26 cellular contexts compared by ENCODE assay signal in genomic region chr5:176391479-176391878, GRCh38. TPM values are rescaled to one million over a fixed set of nuclear protein-coding genes. Genes with fewer than 3 reads are reported as not detected.
DNase-seq lines count a peak whose midpoint lies in the region; ATAC-seq and TF ChIP-seq lines count a peak whose summit lies in the region.
"Had no signal": no experiment of that assay in that cellular context is flagged by ENCODE, and none has a peak within 500 bp of the region (broad histone marks: within the 10 kb centered on the region; RNA-seq: fewer than 3 reads in every experiment).

No MANE protein-coding gene starts in this region.

- H3K4me3 ChIP-seq in H7 (ENCODE audit: insufficient read depth, low read depth, low read length) (no peak overlapping the region), MM.1S (ENCODE audit: low read length) (no peak overlapping the region)
- H3K4me3 ChIP-seq: hepatocyte, left lung, SK-N-MC, thoracic aorta, vagina had no signal

- peaks cover 44% of the 10 kb centered on the region for H3K79me2 ChIP-seq in MM.1S (ENCODE audit: low read length)

- peaks cover 10% of the 10 kb centered on the region; the same call in 1 of the 2 replicates for H3K4me1 ChIP-seq in MM.1S (ENCODE audit: low read length)

- H3K36me3 Mint-ChIP-seq in CD14-positive monocyte: peaks cover 26 to 60% of the 10 kb centered on the region in 2 donors
- peaks cover 35% of the 10 kb centered on the region for H3K36me3 Mint-ChIP-seq in activated naive CD8-positive, alpha-beta T cell treated with anti-CD3 and anti-CD28 coated beads, Interleukin-2, amount 50 U/mL, for 24 hours (ENCODE audit: low read depth)
- H3K36me3 Mint-ChIP-seq in naive thymus-derived CD8-positive, alpha-beta T cell: peaks cover 0 to 25% (median 0%) of the 10 kb centered on the region in 3 donors
- H3K36me3 Mint-ChIP-seq in activated CD4-positive, alpha-beta memory T cell treated with anti-CD3 and anti-CD28 coated beads, Interleukin-2, amount 10 ng/mL, durations not matched to agents 7 days and 5 days (ENCODE audit: low read depth): peaks cover 39% of the 10 kb centered on the region

- peaks cover 41% of the 10 kb centered on the region for H3K4me1 Mint-ChIP-seq in CD14-positive monocyte
- H3K4me1 Mint-ChIP-seq in activated naive CD8-positive, alpha-beta T cell treated with anti-CD3 and anti-CD28 coated beads, Interleukin-2, amount 50 U/mL, for 24 hours: peaks cover 23% of the 10 kb centered on the region
- H3K4me1 Mint-ChIP-seq in naive thymus-derived CD8-positive, alpha-beta T cell: peaks cover 11 to 30% (median 25%) of the 10 kb centered on the region in 4 donors
- peaks cover 22% of the 10 kb centered on the region for H3K4me1 Mint-ChIP-seq in activated CD4-positive, alpha-beta memory T cell treated with anti-CD3 and anti-CD28 coated beads, Interleukin-2, amount 10 ng/mL, durations not matched to agents 7 days and 5 days

- POLR2A ChIA-PET in naive thymus-derived CD8-positive, alpha-beta T cell (lab: Charles Lee): interaction anchor here (0.9 to 1.9 kb wide), 2 partner anchors 30 to 144 kb away, joined by 3 to 7 read pairs; partner anchors contain the start of gene KIAA1191
- POLR2A ChIA-PET in activated CD4-positive, alpha-beta memory T cell treated with anti-CD3 and anti-CD28 coated beads, Interleukin-2, amount 10 ng/mL, durations not matched to agents 7 days and 5 days (lab: Charles Lee): interaction anchor here (0.6 kb wide), 1 partner anchor 56 kb away, joined by 3 read pairs; no protein-coding TSS in a partner anchor

- no peaks in the 10 kb centered on the region for H3K27me3 Mint-ChIP-seq in CD14-positive monocyte (ENCODE audit: low read depth in 3 of 3)
- H3K27me3 Mint-ChIP-seq in activated naive CD8-positive, alpha-beta T cell treated with anti-CD3 and anti-CD28 coated beads, Interleukin-2, amount 50 U/mL, for 24 hours: no peaks in the 10 kb centered on the region
- no peaks in the 10 kb centered on the region for H3K27me3 Mint-ChIP-seq in naive thymus-derived CD8-positive, alpha-beta T cell
- no peaks in the 10 kb centered on the region for H3K27me3 Mint-ChIP-seq in activated CD4-positive, alpha-beta memory T cell treated with anti-CD3 and anti-CD28 coated beads, Interleukin-2, amount 10 ng/mL, durations not matched to agents 7 days and 5 days
- H3K27me3 Mint-ChIP-seq: activated CD4-positive, alpha-beta T cell treated with anti-CD3 and anti-CD28 coated beads for 36 hours; CD4-positive, CD25-positive, alpha-beta regulatory T cell; naive thymus-derived CD4-positive, alpha-beta T cell had no signal

- H3K9me2 ChIP-seq in MM.1S (replicated peaks; ENCODE audit: insufficient read depth, low read length): no peaks in the 10 kb centered on the region

- intact Hi-C loops in CD14-positive monocyte (cut with micrococcal nuclease): no loop called here

- no peak overlapping the region for H3K4me3 Mint-ChIP-seq in CD14-positive monocyte
- peak overlapping the region; percentile 96 for H3K4me3 Mint-ChIP-seq in activated naive CD8-positive, alpha-beta T cell treated with anti-CD3 and anti-CD28 coated beads, Interleukin-2, amount 50 U/mL, for 24 hours
- no peak overlapping the region for H3K4me3 Mint-ChIP-seq in naive thymus-derived CD8-positive, alpha-beta T cell
- H3K4me3 Mint-ChIP-seq in activated CD4-positive, alpha-beta memory T cell treated with anti-CD3 and anti-CD28 coated beads, Interleukin-2, amount 10 ng/mL, durations not matched to agents 7 days and 5 days: no peak overlapping the region
- H3K4me3 Mint-ChIP-seq: T-helper 1 cell treated with Interleukin-12 subunit alpha and Interleukin-12 subunit beta and Interleukin-4 antibody, amounts not matched to agents 30 μg/mL and 1 μg/mL, for 36 hours had no signal

- H3K4me2 ChIP-seq in MM.1S (ENCODE audit: low read depth, low read length): no peak overlapping the region
- H3K4me2 ChIP-seq: hepatocyte, KMS-11 had no signal

- H3K36me3 ChIP-seq in H7 (replicated peaks; ENCODE audit: control insufficient read depth, insufficient read depth, low read length) (no peaks in the 10 kb centered on the region; the same call in none of the 2 replicates), MM.1S (replicated peaks; ENCODE audit: insufficient read depth, low read length) (0 out of 2 replicates have a peak, but pooled peaks cover 3% of the 10 kb centered on the region)

- no peaks in the 10 kb centered on the region for H3K9me3 ChIP-seq in MM.1S (replicated peaks; ENCODE audit: insufficient read depth, low read length)
- H3K9me3 ChIP-seq: left lung, thoracic aorta, vagina had no signal

- H3K27ac ChIP-seq in MM.1S (ENCODE audit: low read length): no peak overlapping the region
- H3K27ac ChIP-seq: hepatocyte, KMS-11, left lung, SK-N-MC, thoracic aorta, vagina had no signal

- TF ChIP-seq CTCF in CD14-positive monocyte (IDR thresholded peaks at IDR 0.05) (no peak), MM.1S (IDR thresholded peaks at IDR 0.05; ENCODE audit: low read length) (no peak)

- CTCF ChIA-PET in activated CD4-positive, alpha-beta memory T cell treated with anti-CD3 and anti-CD28 coated beads, Interleukin-2, amount 10 ng/mL, durations not matched to agents 7 days and 5 days (lab: Charles Lee): interaction anchor here (1.1 kb wide), 1 partner anchor 56 kb away, joined by 4 read pairs; the partner anchor contains the start of gene FAF2

- H3K27me3 ChIP-seq in H7 (ENCODE audit: control insufficient read depth, insufficient read depth, low read length) (no peaks in the 10 kb centered on the region), MM.1S (replicated peaks; ENCODE audit: insufficient read depth, low read length) (no peaks in the 10 kb centered on the region)
- H3K27me3 ChIP-seq: hepatocyte, left lung, vagina had no signal

- H3K9me3 Mint-ChIP-seq in CD14-positive monocyte: no peaks in the 10 kb centered on the region
- no peaks in the 10 kb centered on the region for H3K9me3 Mint-ChIP-seq in activated naive CD8-positive, alpha-beta T cell treated with anti-CD3 and anti-CD28 coated beads, Interleukin-2, amount 50 U/mL, for 24 hours
- no peaks in the 10 kb centered on the region for H3K9me3 Mint-ChIP-seq in naive thymus-derived CD8-positive, alpha-beta T cell
- no peaks in the 10 kb centered on the region for H3K9me3 Mint-ChIP-seq in activated CD4-positive, alpha-beta memory T cell treated with anti-CD3 and anti-CD28 coated beads, Interleukin-2, amount 10 ng/mL, durations not matched to agents 7 days and 5 days
- H3K9me3 Mint-ChIP-seq: CD4-positive, CD25-positive, alpha-beta regulatory T cell; T-helper 1 cell treated with Interleukin-12 subunit alpha and Interleukin-12 subunit beta and Interleukin-4 antibody, amounts not matched to agents 30 μg/mL and 1 μg/mL, for 36 hours had no signal

- H2AFZ ChIP-seq in MM.1S (ENCODE audit: low read length): no peak overlapping the region
- H2AFZ ChIP-seq: hepatocyte had no signal

- H3K27ac Mint-ChIP-seq in CD14-positive monocyte: peak overlapping the region in 6 of 7 donors; percentile 5 to 72 (median 54)
- H3K27ac Mint-ChIP-seq in activated naive CD8-positive, alpha-beta T cell treated with anti-CD3 and anti-CD28 coated beads, Interleukin-2, amount 50 U/mL, for 24 hours: no peak overlapping the region
- H3K27ac Mint-ChIP-seq in naive thymus-derived CD8-positive, alpha-beta T cell: peak overlapping the region in 7 of 10 donors; percentile 51 to 95 (median 62)
- H3K27ac Mint-ChIP-seq in activated CD4-positive, alpha-beta memory T cell treated with anti-CD3 and anti-CD28 coated beads, Interleukin-2, amount 10 ng/mL, durations not matched to agents 7 days and 5 days: no peak overlapping the region
- H3K27ac Mint-ChIP-seq: activated CD4-positive, alpha-beta T cell treated with anti-CD3 and anti-CD28 coated beads for 36 hours; T-helper 1 cell treated with Interleukin-12 subunit alpha and Interleukin-12 subunit beta and Interleukin-4 antibody, amounts not matched to agents 30 μg/mL and 1 μg/mL, for 36 hours had no signal

- no peak overlapping the region for H3K9ac ChIP-seq in MM.1S (ENCODE audit: low read length)
- H3K9ac ChIP-seq: KMS-11 had no signal

- H3F3A ChIP-seq in MM.1S (ENCODE audit: insufficient read depth, low read length): peaks cover 7% of the 10 kb centered on the region; the same call in 1 of the 2 replicates

- H4K20me1 ChIP-seq in MM.1S (ENCODE audit: insufficient read depth, low read length): no peaks in the 10 kb centered on the region

- no peak for ATAC-seq in activated naive CD8-positive, alpha-beta T cell treated with anti-CD3 and anti-CD28 coated beads, Interleukin-2, amount 50 U/mL, for 24 hours
- no peak for ATAC-seq in naive thymus-derived CD8-positive, alpha-beta T cell
- ATAC-seq: activated CD4-positive, alpha-beta T cell treated with anti-CD3 and anti-CD28 coated beads for 36 hours; left lung; naive thymus-derived CD4-positive, alpha-beta T cell had no signal

- DNase-seq in CD14-positive monocyte (ENCODE audit: low spot score): no peak
- peak; percentile 57 for DNase-seq in H7
- no peak for DNase-seq in activated naive CD8-positive, alpha-beta T cell treated with anti-CD3 and anti-CD28 coated beads, Interleukin-2, amount 50 U/mL, for 24 hours
- no peak for DNase-seq in naive thymus-derived CD8-positive, alpha-beta T cell
- DNase-seq in MM.1S: no peak
- DNase-seq in activated CD4-positive, alpha-beta memory T cell treated with anti-CD3 and anti-CD28 coated beads, Interleukin-2, amount 10 ng/mL, durations not matched to agents 7 days and 5 days: no peak
- DNase-seq in NCI-H2227 (lab: John Stamatoyannopoulos, UW; ENCODE audit: unreplicated experiment): no peak
- no peak for DNase-seq in NCI-H526 treated with DMSO at 0.1 percent for 48 hours (lab: John Stamatoyannopoulos, UW)
- DNase-seq: activated CD4-positive, alpha-beta T cell treated with anti-CD3 and anti-CD28 coated beads for 36 hours; CD4-positive, CD25-positive, alpha-beta regulatory T cell; cerebellar nuclear complex; DMS153; erythroblast; foreskin fibroblast; GOT3; left lung; naive thymus-derived CD4-positive, alpha-beta T cell; NCI-H1694; stimulated activated CD4-positive, alpha-beta T cell treated with anti-CD3 and anti-CD28 coated beads, Interleukin-4, amount 100 ng/mL, for 1 hour; stimulated activated naive CD4-positive, alpha-beta T cell treated with Interleukin-2 at 50 U/mL for 16 hours had no signal

RNA-seq across cellular contexts. Expression of gene HIGD2A, which starts 2.9 kb away (rescaled TPM):
- 100 to 1,000 TPM; 260 to 298 TPM for polyA plus RNA-seq in CD14-positive monocyte
- total RNA-seq in H7 (2014; rRNA removed; shearing (Covaris generic)): 232 and 237 TPM in 2 replicates
- total RNA-seq in naive thymus-derived CD8-positive, alpha-beta T cell: 10 to 100 TPM; 75.3 to 79.3 TPM
- polyA plus RNA-seq in naive thymus-derived CD8-positive, alpha-beta T cell: 100 to 1,000 TPM; 209 to 280 (median 250) TPM
- 100 to 1,000 TPM; 142 to 147 TPM for total RNA-seq in activated CD4-positive, alpha-beta memory T cell treated with anti-CD3 and anti-CD28 coated beads, Interleukin-2, amount 10 ng/mL, durations not matched to agents 7 days and 5 days

RNA-seq across cellular contexts. Expression of gene NOP16, which starts 3.1 kb away (rescaled TPM):
- 10 to 100 TPM; 17.2 to 23.4 TPM for polyA plus RNA-seq in CD14-positive monocyte
- total RNA-seq in H7 (2014; rRNA removed; shearing (Covaris generic)): 46.9 and 56.2 TPM in 2 replicates
- total RNA-seq in naive thymus-derived CD8-positive, alpha-beta T cell: 10 to 100 TPM; 21.0 to 21.8 TPM
- polyA plus RNA-seq in naive thymus-derived CD8-positive, alpha-beta T cell: 10 to 100 TPM; 19.1 to 40.5 (median 22.8) TPM
- 10 to 100 TPM; 24.2 to 24.7 TPM for total RNA-seq in activated CD4-positive, alpha-beta memory T cell treated with anti-CD3 and anti-CD28 coated beads, Interleukin-2, amount 10 ng/mL, durations not matched to agents 7 days and 5 days

RNA-seq across cellular contexts. Expression of gene CLTB, which starts 24.9 kb away (rescaled TPM):
- polyA plus RNA-seq in CD14-positive monocyte: 10 to 100 TPM; 75.2 to 87.6 TPM
- 50.5 and 67.2 TPM in 2 replicates for total RNA-seq in H7 (2014; rRNA removed; shearing (Covaris generic))
- total RNA-seq in naive thymus-derived CD8-positive, alpha-beta T cell: 10 to 100 TPM; 34.4 to 36.1 TPM
- polyA plus RNA-seq in naive thymus-derived CD8-positive, alpha-beta T cell: 10 to 100 TPM; 69.2 to 82.7 (median 73.5) TPM
- 10 to 100 TPM; 56.2 to 57.2 TPM for total RNA-seq in activated CD4-positive, alpha-beta memory T cell treated with anti-CD3 and anti-CD28 coated beads, Interleukin-2, amount 10 ng/mL, durations not matched to agents 7 days and 5 days

RNA-seq across cellular contexts. Expression of gene ARL10, which starts 26.2 kb away (rescaled TPM):
- polyA plus RNA-seq in CD14-positive monocyte: under 1 TPM in 1 of 2 donors, not detected in 1; 0.04 TPM
- total RNA-seq in H7 (2014; rRNA removed; shearing (Covaris generic)): 3.3 and 6.7 TPM in 2 replicates
- 10 to 100 TPM; 12.7 to 15.0 TPM for total RNA-seq in naive thymus-derived CD8-positive, alpha-beta T cell
- 1 to 10 TPM; 1.2 to 1.7 (median 1.3) TPM for polyA plus RNA-seq in naive thymus-derived CD8-positive, alpha-beta T cell
- 1 to 10 TPM; 6.5 TPM for total RNA-seq in activated CD4-positive, alpha-beta memory T cell treated with anti-CD3 and anti-CD28 coated beads, Interleukin-2, amount 10 ng/mL, durations not matched to agents 7 days and 5 days

RNA-seq across cellular contexts. Expression of gene KIAA1191, which starts 29.9 kb away (rescaled TPM):
- 10 to 100 TPM; 32.3 to 32.5 TPM for polyA plus RNA-seq in CD14-positive monocyte
- total RNA-seq in H7 (2014; rRNA removed; shearing (Covaris generic)): 77.3 and 78.2 TPM in 2 replicates
- 10 to 100 TPM; 71.3 to 78.8 TPM for total RNA-seq in naive thymus-derived CD8-positive, alpha-beta T cell
- 10 to 100 TPM; 42.3 to 50.7 (median 50.5) TPM for polyA plus RNA-seq in naive thymus-derived CD8-positive, alpha-beta T cell
- 10 to 100 TPM; 50.5 to 54.5 TPM for total RNA-seq in activated CD4-positive, alpha-beta memory T cell treated with anti-CD3 and anti-CD28 coated beads, Interleukin-2, amount 10 ng/mL, durations not matched to agents 7 days and 5 days

Comparison
In these comparisons a context has a peak if more than half of its experiments do, and no peak if none do; other contexts are left out.
1. H3K27ac Mint-ChIP-seq: peak in CD14-positive monocyte (6 of 7) and naive thymus-derived CD8-positive, alpha-beta T cell (7 of 10); none in activated naive CD8-positive, alpha-beta T cell treated with anti-CD3 and anti-CD28 coated beads, Interleukin-2, amount 50 U/mL, for 24 hours (single experiment) and activated CD4-positive, alpha-beta memory T cell treated with anti-CD3 and anti-CD28 coated beads, Interleukin-2, amount 10 ng/mL, durations not matched to agents 7 days and 5 days (single experiment).